Comparison of ENCODE assay signal across 18 cellular contexts in the genomic region with DNA sequence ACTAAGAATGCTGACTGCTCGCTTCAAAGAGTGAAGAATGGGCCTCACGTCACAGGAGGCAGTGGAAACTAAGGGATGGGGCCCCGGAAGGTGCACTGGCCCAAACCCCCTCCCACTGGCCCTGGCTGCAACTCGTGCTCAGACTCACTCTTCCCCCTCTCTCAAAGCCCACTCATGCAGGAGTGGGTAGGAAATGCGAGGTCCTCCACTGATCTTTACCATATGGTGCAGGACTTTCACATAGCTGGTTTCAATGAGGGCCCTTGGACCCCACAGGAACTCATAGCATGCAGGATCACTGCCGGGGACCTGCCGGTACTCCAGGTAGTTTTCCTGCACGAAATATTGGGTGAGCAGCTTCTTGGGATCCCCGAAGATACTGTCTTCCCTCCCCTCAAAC. TPM values are rescaled to one million over a fixed set of nuclear protein-coding genes. Genes with fewer than 3 reads are reported as not detected.
"Had no signal": no experiment of that assay in that cellular context is flagged by ENCODE, and none has a peak within 500 bp of the region (broad histone marks: within the 10 kb centered on the region; RNA-seq: fewer than 3 reads in every experiment).

No MANE protein-coding gene starts in this region.

RNA-seq across cellular contexts. Expression of gene MAGEA6, which starts 2.9 kb away (rescaled TPM):
- total RNA-seq: naive thymus-derived CD4-positive, alpha-beta T cell; natural killer cell; neural crest cell; omental fat pad; osteocyte; pancreas; progenitor cell of endocrine pancreas; psoas muscle; renal cortical epithelial cell; right cardiac atrium; right lobe of liver; smooth muscle cell; spleen; suprapubic skin; transverse colon; ureter; vagina had no signal
- polyA plus RNA-seq: naive thymus-derived CD4-positive, alpha-beta T cell; pancreas; psoas muscle; right cardiac atrium; smooth muscle cell; spleen had no signal

RNA-seq across cellular contexts. Expression of gene CSAG3, which starts 7.5 kb away (rescaled TPM):
- total RNA-seq: natural killer cell, neural crest cell, omental fat pad, osteocyte, pancreas, progenitor cell of endocrine pancreas, psoas muscle, renal cortical epithelial cell, right cardiac atrium, right lobe of liver, smooth muscle cell, suprapubic skin, transverse colon, upper lobe of left lung, ureter, vagina had no signal
- polyA plus RNA-seq: naive thymus-derived CD4-positive, alpha-beta T cell; pancreas; psoas muscle; right cardiac atrium had no signal

RNA-seq across cellular contexts. Expression of gene MAGEA2, which starts 12.9 kb away (rescaled TPM):
- total RNA-seq: naive thymus-derived CD4-positive, alpha-beta T cell; natural killer cell; neural crest cell; omental fat pad; osteocyte; pancreas; psoas muscle; renal cortical epithelial cell; right cardiac atrium; right lobe of liver; smooth muscle cell; spleen; suprapubic skin; transverse colon; ureter; vagina had no signal
- polyA plus RNA-seq: naive thymus-derived CD4-positive, alpha-beta T cell; pancreas; psoas muscle; right cardiac atrium; smooth muscle cell; spleen had no signal

RNA-seq across cellular contexts. Expression of gene MAGEA12, which starts 33.0 kb away (rescaled TPM):
- total RNA-seq: naive thymus-derived CD4-positive, alpha-beta T cell; natural killer cell; neural crest cell; omental fat pad; osteocyte; progenitor cell of endocrine pancreas; psoas muscle; renal cortical epithelial cell; right cardiac atrium; right lobe of liver; smooth muscle cell; spleen; suprapubic skin; transverse colon; ureter; vagina had no signal
- polyA plus RNA-seq: naive thymus-derived CD4-positive, alpha-beta T cell; pancreas; psoas muscle; right cardiac atrium; smooth muscle cell had no signal

RNA-seq across cellular contexts. Expression of gene CSAG1, which starts 33.0 kb away (rescaled TPM):
- total RNA-seq: naive thymus-derived CD4-positive, alpha-beta T cell; natural killer cell; neural crest cell; omental fat pad; osteocyte; pancreas; progenitor cell of endocrine pancreas; psoas muscle; renal cortical epithelial cell; right cardiac atrium; right lobe of liver; smooth muscle cell; spleen; suprapubic skin; transverse colon; upper lobe of left lung; ureter; vagina had no signal
- polyA plus RNA-seq: naive thymus-derived CD4-positive, alpha-beta T cell; pancreas; right cardiac atrium; smooth muscle cell had no signal
